In the genomic region with DNA sequence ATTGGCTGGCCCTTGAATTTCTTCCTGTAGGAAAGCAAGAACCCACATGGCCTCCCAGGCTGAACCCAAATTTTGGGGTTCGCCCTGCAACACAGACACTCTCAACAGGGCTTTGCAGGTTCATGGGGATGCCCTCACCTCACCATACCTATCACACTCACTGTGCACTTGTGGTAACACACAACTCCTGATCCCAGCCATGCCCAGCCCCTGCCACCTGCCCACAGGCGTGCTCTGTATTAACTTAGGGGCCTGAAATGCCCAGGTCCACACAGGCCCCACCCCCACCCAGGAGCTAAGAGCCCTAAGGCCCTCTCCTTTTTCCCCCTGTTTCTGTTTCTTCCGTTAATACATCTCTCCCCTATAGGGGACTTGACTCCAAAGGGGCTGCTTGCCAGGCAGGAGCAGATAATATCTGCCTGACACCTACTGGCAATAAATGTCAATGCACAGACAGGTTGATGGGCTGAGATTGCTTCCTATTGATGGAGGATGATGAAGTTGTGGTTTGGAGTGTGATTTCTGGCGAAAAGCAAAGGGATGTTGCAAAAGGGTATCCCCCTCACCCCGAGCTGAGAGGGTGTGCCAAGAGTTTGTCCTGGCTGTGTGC, we compare ENCODE assay signal across 10 cellular contexts.
A peak's percentile ranks its signal among the peaks of the same experiment; 100 is the strongest.
DNase-seq lines count a peak whose midpoint lies in the region; ATAC-seq, FAIRE-seq and TF ChIP-seq lines count a peak whose summit lies in the region.
"Had no signal": no experiment of that assay in that cellular context is flagged by ENCODE, and none has a peak within 500 bp of the region (broad histone marks: within the 10 kb centered on the region; RNA-seq: fewer than 3 reads in every experiment).

No MANE protein-coding gene starts in this region.

- H3K9me3 Mint-ChIP-seq in immature natural killer cell, result no peaks in the 10 kb centered on the region

- DNase-seq in D721Med (ENCODE audit: insufficient read length, low spot score), result no peak
- peak in 1 of 2 experiments; percentile 1 for DNase-seq in HL-60 (ENCODE audit: low read depth in 1 of 2, low spot score in 1 of 2)
- peak; percentile 39 for DNase-seq in WERI-Rb-1
- peak; percentile 23 for DNase-seq in lung (ENCODE audit: low spot score)
- DNase-seq in immature natural killer cell, result no peak
- DNase-seq in tibial nerve (ENCODE audit: low spot score in 2 of 2), result no peak
- no peak for DNase-seq in sigmoid colon

- H3K4me3 ChIP-seq in HL-60 (replicated peaks; ENCODE audit: insufficient read depth, low read length) (no peak overlapping the region), WERI-Rb-1 (ENCODE audit: low read depth, low read length) (no peak overlapping the region), lung (no peak overlapping the region), tibial nerve (no peak overlapping the region), sigmoid colon (no peak overlapping the region)
- H3K4me3 ChIP-seq: suprapubic skin had no signal

- H3K27me3 ChIP-seq in HL-60 (ENCODE audit: insufficient read depth, poor library complexity, severe bottlenecking) (no peaks in the 10 kb centered on the region), WERI-Rb-1 (ENCODE audit: insufficient read depth, low read depth, severe bottlenecking) (peaks cover 86% of the 10 kb centered on the region), lung (ENCODE audit: control insufficient read depth, insufficient read depth) (no peaks in the 10 kb centered on the region), tibial nerve (no peaks in the 10 kb centered on the region), sigmoid colon (no peaks in the 10 kb centered on the region)
- H3K27me3 ChIP-seq: suprapubic skin had no signal

- intact Hi-C loops in sigmoid colon (cut with DNase I), result no loop called here

- no peak overlapping the region for H3K4me3 Mint-ChIP-seq in immature natural killer cell

- ATAC-seq in lung (ENCODE audit: insufficient read depth, low FRiP score), result no peak
- ATAC-seq in GM19467 (IDR thresholded peaks at IDR 0.05; ENCODE audit: unreplicated experiment), result no peak

- TF ChIP-seq POLR2A in tibial nerve (IDR thresholded peaks at IDR 0.05) (no peak), sigmoid colon (IDR thresholded peaks at IDR 0.05) (no peak)

- FAIRE-seq in D721Med (lab: Jason Lieb, UNC), result no peak
- FAIRE-seq: endometrium had no signal

- H3K36me3 ChIP-seq in WERI-Rb-1 (no peaks in the 10 kb centered on the region), lung (ENCODE audit: control insufficient read depth in 2 of 2, insufficient read depth in 2 of 2, low read length in 2 of 2) (no peaks in the 10 kb centered on the region), tibial nerve (no peaks in the 10 kb centered on the region), sigmoid colon (no peaks in the 10 kb centered on the region)
- H3K36me3 ChIP-seq: suprapubic skin had no signal

- H3K4me1 ChIP-seq in lung (ENCODE audit: control insufficient read depth in 2 of 2, insufficient read depth in 2 of 2, low read length in 2 of 2) (no peaks in the 10 kb centered on the region), tibial nerve (peaks cover 0 to 2% (median 0%) of the 10 kb centered on the region in 4 donors), sigmoid colon (no peaks in the 10 kb centered on the region)
- H3K4me1 ChIP-seq: suprapubic skin had no signal

- TF ChIP-seq CTCF in D721Med (IDR thresholded peaks at IDR 0.05; ENCODE audit: insufficient read depth, missing control alignments) (peak; percentile 38), HL-60 (IDR thresholded peaks at IDR 0.05; ENCODE audit: insufficient read depth, low read length) (peak; percentile 10), WERI-Rb-1 (IDR thresholded peaks at IDR 0.05; ENCODE audit: low read depth, low read length) (peak; percentile 65), lung (IDR thresholded peaks at IDR 0.05; ENCODE audit: control extremely low read depth, extremely low read depth) (no peak), tibial nerve (IDR thresholded peaks at IDR 0.05) (peak in 2 of 5 experiments; percentile 14 to 51), sigmoid colon (IDR thresholded peaks at IDR 0.05) (no peak)

- no peaks in the 10 kb centered on the region for H3K36me3 Mint-ChIP-seq in immature natural killer cell

- H3K27me3 Mint-ChIP-seq in immature natural killer cell (ENCODE audit: low read depth in 3 of 3), result peaks cover 1 to 4% (median 2%) of the 10 kb centered on the region in 3 donors

- TF ChIP-seq EP300 in tibial nerve (IDR thresholded peaks at IDR 0.05), result no peak
- TF ChIP-seq EP300 in sigmoid colon (IDR thresholded peaks at IDR 0.05), result no peak

- H3K9me3 ChIP-seq in WERI-Rb-1 (ENCODE audit: severe bottlenecking) (no peaks in the 10 kb centered on the region), lung (ENCODE audit: control insufficient read depth in 2 of 2, insufficient read depth in 1 of 2, low read length in 1 of 2) (peaks cover 0 to 17% of the 10 kb centered on the region in 2 donors), tibial nerve (peaks cover 0 to 13% (median 0%) of the 10 kb centered on the region in 4 donors), sigmoid colon (no peaks in the 10 kb centered on the region)
- H3K9me3 ChIP-seq: suprapubic skin had no signal

- H3K27ac ChIP-seq in HL-60 (replicated peaks) (no peak overlapping the region), WERI-Rb-1 (no peak overlapping the region), lung (ENCODE audit: low read depth in 1 of 2, low read length in 1 of 2) (no peak overlapping the region), tibial nerve (no peak overlapping the region), sigmoid colon (no peak overlapping the region)
- H3K27ac ChIP-seq: suprapubic skin had no signal

- no peak overlapping the region for H3K27ac Mint-ChIP-seq in immature natural killer cell

- 46 to 47% methylated on average over 5 of the region's 5 CpGs for WGBS in lung, 2 donors
- 68 to 74% methylated on average over 5 of the region's 5 CpGs for WGBS in tibial nerve, 2 donors
- 36 to 53% methylated on average over 5 of the region's 5 CpGs for WGBS in sigmoid colon, 2 donors

- no peaks in the 10 kb centered on the region for H3K4me1 Mint-ChIP-seq in immature natural killer cell

Comparison
In these comparisons a context has a peak if more than half of its experiments do, and no peak if none do; other contexts are left out.
1. DNase-seq: peak in WERI-Rb-1 (single experiment) and lung (single experiment); none in D721Med (single experiment), immature natural killer cell (0 of 3), tibial nerve (0 of 2) and sigmoid colon (single experiment).
2. CTCF ChIP-seq: peak in D721Med (single experiment), HL-60 (single experiment) and WERI-Rb-1 (single experiment); none in lung (single experiment) and sigmoid colon (0 of 4).